In genomic region chr5:154755361-154756202, GRCh38 we compare ENCODE assay signal across 1 cellular context.
TF ChIP-seq lines count a peak whose summit lies in the region.

TSS of gene LARP1 (plus strand) at chr5:154755377. CDS start at chr5:154755758, 381 bp downstream.

TF ChIP-seq in GM12878, 131 proteins besides CTCF, POLR2A, EP300 and RAD21 (continued from another document):
- no peak for TF ChIP-seq ATF2 (IDR thresholded peaks at IDR 0.05; ENCODE audit: low read length)
- 0 out of 2 replicates have a peak, but pooled peaks have one; percentile 24 for TF ChIP-seq ZNF217 (IDR thresholded peaks at IDR 0.05)
- peak; percentile 64 for TF ChIP-seq BACH1 (IDR thresholded peaks at IDR 0.05; ENCODE audit: borderline replicate concordance)
- peak in 1 of 2 experiments; percentile 35; a peak in 1 of 4 replicates for TF ChIP-seq BHLHE40 (IDR thresholded peaks at IDR 0.05; ENCODE audit: borderline replicate concordance in 1 of 2, low read depth in 2 of 2, low read length in 1 of 2)
- peak; percentile 60; the same call in 1 of the 2 replicates for TF ChIP-seq SMARCA5 (IDR thresholded peaks at IDR 0.05)
- TF ChIP-seq, protein P1, sequence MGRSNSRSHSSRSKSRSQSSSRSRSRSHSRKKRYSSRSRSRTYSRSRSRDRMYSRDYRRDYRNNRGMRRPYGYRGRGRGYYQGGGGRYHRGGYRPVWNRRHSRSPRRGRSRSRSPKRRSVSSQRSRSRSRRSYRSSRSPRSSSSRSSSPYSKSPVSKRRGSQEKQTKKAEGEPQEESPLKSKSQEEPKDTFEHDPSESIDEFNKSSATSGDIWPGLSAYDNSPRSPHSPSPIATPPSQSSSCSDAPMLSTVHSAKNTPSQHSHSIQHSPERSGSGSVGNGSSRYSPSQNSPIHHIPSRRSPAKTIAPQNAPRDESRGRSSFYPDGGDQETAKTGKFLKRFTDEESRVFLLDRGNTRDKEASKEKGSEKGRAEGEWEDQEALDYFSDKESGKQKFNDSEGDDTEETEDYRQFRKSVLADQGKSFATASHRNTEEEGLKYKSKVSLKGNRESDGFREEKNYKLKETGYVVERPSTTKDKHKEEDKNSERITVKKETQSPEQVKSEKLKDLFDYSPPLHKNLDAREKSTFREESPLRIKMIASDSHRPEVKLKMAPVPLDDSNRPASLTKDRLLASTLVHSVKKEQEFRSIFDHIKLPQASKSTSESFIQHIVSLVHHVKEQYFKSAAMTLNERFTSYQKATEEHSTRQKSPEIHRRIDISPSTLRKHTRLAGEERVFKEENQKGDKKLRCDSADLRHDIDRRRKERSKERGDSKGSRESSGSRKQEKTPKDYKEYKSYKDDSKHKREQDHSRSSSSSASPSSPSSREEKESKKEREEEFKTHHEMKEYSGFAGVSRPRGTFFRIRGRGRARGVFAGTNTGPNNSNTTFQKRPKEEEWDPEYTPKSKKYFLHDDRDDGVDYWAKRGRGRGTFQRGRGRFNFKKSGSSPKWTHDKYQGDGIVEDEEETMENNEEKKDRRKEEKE (IDR thresholded peaks at IDR 0.05): peak; percentile 16; the same call in 1 of the 2 replicates
- TF ChIP-seq EGR1 (IDR thresholded peaks at IDR 0.05; ENCODE audit: borderline replicate concordance in 1 of 2, low read depth in 2 of 2, low read length in 2 of 2): peak in 1 of 2 experiments; percentile 34; a peak in 1 of 3 replicates
- 0 out of 2 replicates have a peak, but pooled peaks have one; percentile 19 for TF ChIP-seq RB1 (IDR thresholded peaks at IDR 0.05; ENCODE audit: borderline replicate concordance)
- TF ChIP-seq GATAD2B (conservative IDR thresholded peaks at IDR 0.05; ENCODE audit: low read depth): peak; percentile 79; the same call in 1 of the 2 replicates
- TF ChIP-seq SREBF2 (IDR thresholded peaks at IDR 0.05; ENCODE audit: low read length): no peak
- peak; percentile 61; the same call in 1 of the 2 replicates for TF ChIP-seq TAF1 (IDR thresholded peaks at IDR 0.05; ENCODE audit: borderline replicate concordance, low read depth, low read length)
- no peak for TF ChIP-seq SUZ12 (IDR thresholded peaks at IDR 0.05; ENCODE audit: unreplicated experiment)
- TF ChIP-seq TBL1XR1 (IDR thresholded peaks at IDR 0.05; ENCODE audit: low read depth, low read length): no peak
- no peak for TF ChIP-seq ZNF384 (IDR thresholded peaks at IDR 0.05; ENCODE audit: borderline replicate concordance, low read depth, low read length)
- no peak for TF ChIP-seq STAT1 (conservative IDR thresholded peaks at IDR 0.05)
- TF ChIP-seq LARP7 (IDR thresholded peaks at IDR 0.05): peak; percentile 75; the same call in 1 of the 2 replicates
